ENCODE assay signal across 1 cellular context in the genomic region with DNA sequence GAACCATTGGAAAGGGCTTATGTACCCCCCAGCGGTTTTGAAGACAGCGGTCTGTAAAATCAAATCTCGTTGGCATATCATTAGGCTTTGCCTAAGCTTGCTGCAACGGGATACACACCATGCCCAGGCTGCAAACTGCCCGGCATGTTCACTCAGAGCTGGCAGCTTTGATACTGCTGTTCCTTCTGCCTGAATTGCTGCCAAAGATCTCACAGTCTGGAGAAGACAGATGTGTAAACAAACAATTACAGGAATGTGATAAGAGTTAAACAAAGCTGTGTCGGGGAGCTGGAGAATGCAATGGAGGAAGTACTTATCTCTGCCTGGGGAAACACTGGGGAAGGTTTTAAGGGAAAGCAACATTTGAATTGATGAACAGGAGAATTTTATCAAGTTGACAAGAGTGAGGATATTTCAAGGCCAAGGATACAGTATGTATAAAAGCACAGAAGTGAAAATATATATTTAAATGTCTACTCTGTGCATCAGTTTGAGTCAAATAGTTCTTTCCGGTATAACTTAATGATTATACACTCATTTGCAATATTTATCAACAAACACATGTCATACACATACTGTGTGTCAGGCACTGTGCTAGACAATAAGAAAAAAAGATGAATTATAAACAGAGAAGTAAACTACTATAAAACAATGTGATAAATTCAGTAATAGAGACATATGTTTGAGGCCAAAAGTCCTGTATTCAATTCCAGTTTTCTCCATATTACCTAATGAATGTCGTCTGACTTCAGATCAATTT.
TF ChIP-seq lines count a peak whose summit lies in the region.

No MANE protein-coding gene starts in this region.

TF ChIP-seq in H1, 55 proteins besides CTCF, POLR2A, EP300 and RAD21:
- no peak for TF ChIP-seq POLR2AphosphoS5 (IDR thresholded peaks at IDR 0.05; ENCODE audit: low read depth, low read length)
- TF ChIP-seq BRCA1 (IDR thresholded peaks at IDR 0.05; ENCODE audit: low read depth, low read length), result no peak
- TF ChIP-seq, protein P1, sequence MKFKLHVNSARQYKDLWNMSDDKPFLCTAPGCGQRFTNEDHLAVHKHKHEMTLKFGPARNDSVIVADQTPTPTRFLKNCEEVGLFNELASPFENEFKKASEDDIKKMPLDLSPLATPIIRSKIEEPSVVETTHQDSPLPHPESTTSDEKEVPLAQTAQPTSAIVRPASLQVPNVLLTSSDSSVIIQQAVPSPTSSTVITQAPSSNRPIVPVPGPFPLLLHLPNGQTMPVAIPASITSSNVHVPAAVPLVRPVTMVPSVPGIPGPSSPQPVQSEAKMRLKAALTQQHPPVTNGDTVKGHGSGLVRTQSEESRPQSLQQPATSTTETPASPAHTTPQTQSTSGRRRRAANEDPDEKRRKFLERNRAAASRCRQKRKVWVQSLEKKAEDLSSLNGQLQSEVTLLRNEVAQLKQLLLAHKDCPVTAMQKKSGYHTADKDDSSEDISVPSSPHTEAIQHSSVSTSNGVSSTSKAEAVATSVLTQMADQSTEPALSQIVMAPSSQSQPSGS (IDR thresholded peaks at IDR 0.05; ENCODE audit: low read length), result no peak
- TF ChIP-seq RFX5 (IDR thresholded peaks at IDR 0.05; ENCODE audit: borderline replicate concordance, low read depth, low read length), result no peak
- TF ChIP-seq HDAC6 (IDR thresholded peaks at IDR 0.05; ENCODE audit: low read depth, low read length), result no peak
